In genomic region chr11:6681949-6682348, GRCh38 we compare ENCODE assay signal across 8 cellular contexts. TPM values are rescaled to one million over a fixed set of nuclear protein-coding genes. Genes with fewer than 3 reads are reported as not detected.
DNase-seq lines count a peak whose midpoint lies in the region; ATAC-seq and TF ChIP-seq lines count a peak whose summit lies in the region.

No MANE protein-coding gene starts in this region.

- H3K9me3 ChIP-seq in tibial artery: no peaks in the 10 kb centered on the region

- H3K27me3 ChIP-seq in kidney epithelial cell (ENCODE audit: control insufficient read depth, insufficient read depth, low read length) (no peaks in the 10 kb centered on the region), tibial artery (no peaks in the 10 kb centered on the region)

- POLR2A ChIA-PET in activated CD8-positive, alpha-beta T cell treated with anti-CD3 and anti-CD28 coated beads, Interleukin-2, amount 10 ng/mL, durations not matched to agents 7 days and 5 days (lab: Charles Lee): interaction anchor here (0.7 to 3.7 kb wide), 4 partner anchors 63 to 184 kb away, joined by 3 to 27 read pairs (median 4); partner anchors contain the start of gene TPP1

- peaks cover 36% of the 10 kb centered on the region for H3K4me1 Mint-ChIP-seq in activated T-cell treated with anti-CD3 and anti-CD28 coated beads, Interleukin-2, amount 50 U/mL, for 72 hours (ENCODE audit: low read depth)
- peaks cover 28% of the 10 kb centered on the region for H3K4me1 Mint-ChIP-seq in activated CD8-positive, alpha-beta T cell treated with anti-CD3 and anti-CD28 coated beads, Interleukin-2, amount 10 ng/mL, durations not matched to agents 7 days and 5 days (ENCODE audit: low read depth)

- CTCF ChIA-PET in activated CD8-positive, alpha-beta T cell treated with anti-CD3 and anti-CD28 coated beads, Interleukin-2, amount 10 ng/mL, durations not matched to agents 7 days and 5 days (lab: Charles Lee): interaction anchor here (0.7 to 5.5 kb wide), 10 partner anchors 9 to 304 kb away, joined by 3 to 93 read pairs (median 39); partner anchors contain the start of genes ILK, RRP8, TAF10 and TPP1

- DNase-seq in activated T-cell treated with anti-CD3 and anti-CD28 coated beads, Interleukin-2, amount 50 U/mL, for 72 hours: no peak
- DNase-seq in activated T-cell treated with anti-CD3 and anti-CD28 coated beads for 4 hours: no peak
- DNase-seq in activated CD8-positive, alpha-beta T cell treated with anti-CD3 and anti-CD28 coated beads, Interleukin-2, amount 10 ng/mL, durations not matched to agents 7 days and 5 days: no peak
- DNase-seq in kidney epithelial cell (ENCODE audit: low read depth): no peak
- DNase-seq in tibial artery: no peak
- DNase-seq in DMS153 (lab: John Stamatoyannopoulos, UW): no peak

- H3K4me3 Mint-ChIP-seq in activated T-cell treated with anti-CD3 and anti-CD28 coated beads, Interleukin-2, amount 50 U/mL, for 72 hours: peak overlapping the region; percentile 94 to 97
- H3K4me3 Mint-ChIP-seq in activated CD8-positive, alpha-beta T cell treated with anti-CD3 and anti-CD28 coated beads, Interleukin-2, amount 10 ng/mL, durations not matched to agents 7 days and 5 days: peak overlapping the region; percentile 99

- TF ChIP-seq CTCF in kidney epithelial cell (IDR thresholded peaks at IDR 0.05; ENCODE audit: insufficient read depth, low read length, poor library complexity, severe bottlenecking): no peak
- no peak for TF ChIP-seq CTCF in tibial artery (IDR thresholded peaks at IDR 0.05)

- peak overlapping the region; percentile 89 to 94 for H3K27ac ChIP-seq in tibial artery

- H3K9me3 Mint-ChIP-seq in activated T-cell treated with anti-CD3 and anti-CD28 coated beads, Interleukin-2, amount 50 U/mL, for 72 hours: no peaks in the 10 kb centered on the region
- no peaks in the 10 kb centered on the region for H3K9me3 Mint-ChIP-seq in activated CD8-positive, alpha-beta T cell treated with anti-CD3 and anti-CD28 coated beads, Interleukin-2, amount 10 ng/mL, durations not matched to agents 7 days and 5 days (ENCODE audit: insufficient read depth)

- H3K27me3 Mint-ChIP-seq in activated T-cell treated with anti-CD3 and anti-CD28 coated beads, Interleukin-2, amount 50 U/mL, for 72 hours (ENCODE audit: low read depth): no peaks in the 10 kb centered on the region
- no peaks in the 10 kb centered on the region for H3K27me3 Mint-ChIP-seq in activated CD8-positive, alpha-beta T cell treated with anti-CD3 and anti-CD28 coated beads, Interleukin-2, amount 10 ng/mL, durations not matched to agents 7 days and 5 days (ENCODE audit: low read depth)

- peaks cover 5 to 10% of the 10 kb centered on the region in 2 donors for H3K36me3 Mint-ChIP-seq in activated T-cell treated with anti-CD3 and anti-CD28 coated beads, Interleukin-2, amount 50 U/mL, for 72 hours (ENCODE audit: insufficient read depth in 2 of 2)
- peaks cover 42% of the 10 kb centered on the region for H3K36me3 Mint-ChIP-seq in activated CD8-positive, alpha-beta T cell treated with anti-CD3 and anti-CD28 coated beads, Interleukin-2, amount 10 ng/mL, durations not matched to agents 7 days and 5 days (ENCODE audit: low read depth)

- H3K27ac Mint-ChIP-seq in activated T-cell treated with anti-CD3 and anti-CD28 coated beads, Interleukin-2, amount 50 U/mL, for 72 hours: peak overlapping the region; percentile 99
- H3K27ac Mint-ChIP-seq in activated CD8-positive, alpha-beta T cell treated with anti-CD3 and anti-CD28 coated beads, Interleukin-2, amount 10 ng/mL, durations not matched to agents 7 days and 5 days: peak overlapping the region; percentile 97

- ATAC-seq in activated T-cell treated with anti-CD3 and anti-CD28 coated beads, Interleukin-2, amount 50 U/mL, for 72 hours (replicated peaks in 1 of 2): no peak
- no peak for ATAC-seq in activated CD8-positive, alpha-beta T cell treated with anti-CD3 and anti-CD28 coated beads, Interleukin-2, amount 10 ng/mL, durations not matched to agents 7 days and 5 days
- no peak for ATAC-seq in HG03378 (IDR thresholded peaks at IDR 0.05; ENCODE audit: unreplicated experiment)
- no peak for ATAC-seq in HG03139 (IDR thresholded peaks at IDR 0.05; ENCODE audit: unreplicated experiment)

- peaks cover 0 to 24% (median 20%) of the 10 kb centered on the region in 4 donors for H3K4me1 ChIP-seq in tibial artery

- H3K36me3 ChIP-seq in kidney epithelial cell (ENCODE audit: control insufficient read depth, insufficient read depth, low read length) (no peaks in the 10 kb centered on the region), tibial artery (peaks cover 0 to 17% (median 0%) of the 10 kb centered on the region in 3 donors)

- H3K4me3 ChIP-seq in kidney epithelial cell (ENCODE audit: low read depth, low read length) (peak overlapping the region; percentile 98), tibial artery (peak overlapping the region; percentile 76 to 93)

- intact Hi-C loops in tibial artery (cut with DNase I; ENCODE audit: low total_unique reads): loop anchor here (5.0 to 10.0 kb wide), 2 partner anchors 155 to 287 kb away; partner anchors contain the start of gene SMPD1

RNA-seq across cellular contexts. Expression of gene MRPL17, which starts 1.2 kb away (rescaled TPM):
- 10 to 100 TPM; 38.2 to 39.8 TPM for total RNA-seq in activated T-cell treated with anti-CD3 and anti-CD28 coated beads, Interleukin-2, amount 50 U/mL, for 72 hours
- 10 to 100 TPM; 60.6 to 69.2 TPM for total RNA-seq in activated CD8-positive, alpha-beta T cell treated with anti-CD3 and anti-CD28 coated beads, Interleukin-2, amount 10 ng/mL, durations not matched to agents 7 days and 5 days
- 27.0 and 43.6 TPM in 2 replicates for total RNA-seq in kidney epithelial cell

RNA-seq across cellular contexts. Expression of gene DCHS1, which starts 26.3 kb away (rescaled TPM):
- 1 to 10 TPM; 2.1 to 2.9 TPM for total RNA-seq in activated T-cell treated with anti-CD3 and anti-CD28 coated beads, Interleukin-2, amount 50 U/mL, for 72 hours
- under 1 TPM; 0.23 to 0.29 TPM for total RNA-seq in activated CD8-positive, alpha-beta T cell treated with anti-CD3 and anti-CD28 coated beads, Interleukin-2, amount 10 ng/mL, durations not matched to agents 7 days and 5 days
- 15.5 and 20.7 TPM in 2 replicates for total RNA-seq in kidney epithelial cell
